ENCODE assay signal across 33 cellular contexts in genomic region chr12:113254298-113254697, GRCh38.
"Had no signal": no experiment of that assay in that cellular context is flagged by ENCODE, and none has a peak within 500 bp of the region (broad histone marks: within the 10 kb centered on the region; RNA-seq: fewer than 3 reads in every experiment).

No MANE protein-coding gene starts in this region.

- H3K27me3 Mint-ChIP-seq: activated B cell treated with CpG ODN at 0.5 μM for 24 hours; activated CD4-positive, alpha-beta memory T cell treated with anti-CD3 and anti-CD28 coated beads for 36 hours; activated CD4-positive, alpha-beta T cell treated with anti-CD3 and anti-CD28 coated beads, Interleukin-2, amount 10 ng/mL, durations not matched to agents 24 days and 14 days; activated CD8-positive, alpha-beta T cell treated with anti-CD3 and anti-CD28 coated beads for 36 hours; activated naive CD8-positive, alpha-beta T cell treated with anti-CD3 and anti-CD28 coated beads for 36 hours; activated T-helper 17 cell treated with anti-CD3 and anti-CD28 coated beads, Interleukin-2, amount 50 U/mL, for 72 hours; T-cell had no signal

- FAIRE-seq: TTC549 had no signal

- H3K4me3 ChIP-seq: adrenal gland, body of pancreas, breast epithelium had no signal

- H3K27me3 ChIP-seq: adrenal gland, body of pancreas, brain microvascular endothelial cell, breast epithelium had no signal

- H3K36me3 ChIP-seq: brain microvascular endothelial cell, breast epithelium had no signal

- ATAC-seq: activated CD8-positive, alpha-beta T cell treated with anti-CD3 and anti-CD28 coated beads for 36 hours; activated naive CD4-positive, alpha-beta T cell treated with anti-CD3 and anti-CD28 coated beads, Interleukin-2, amount 50 U/mL, for 72 hours; activated T-cell treated with anti-CD3 and anti-CD28 coated beads, Interleukin-2, amount 50 U/mL, for 4 hours; activated T-cell treated with anti-CD3 and anti-CD28 coated beads, Interleukin-2, amount 50 U/mL, for 72 hours; activated T-helper 17 cell treated with anti-CD3 and anti-CD28 coated beads, Interleukin-2, amount 50 U/mL, for 72 hours; body of pancreas; T-cell had no signal

- H3K4me3 Mint-ChIP-seq: activated B cell treated with CpG ODN at 0.5 μM for 24 hours; activated CD4-positive, alpha-beta memory T cell treated with anti-CD3 and anti-CD28 coated beads for 36 hours; activated CD4-positive, alpha-beta T cell treated with anti-CD3 and anti-CD28 coated beads, Interleukin-2, amount 10 ng/mL, durations not matched to agents 24 days and 14 days; activated CD8-positive, alpha-beta T cell treated with anti-CD3 and anti-CD28 coated beads for 36 hours; activated naive CD4-positive, alpha-beta T cell treated with anti-CD3 and anti-CD28 coated beads for 36 hours; activated naive CD8-positive, alpha-beta T cell treated with anti-CD3 and anti-CD28 coated beads for 36 hours; activated T-cell treated with anti-CD3 and anti-CD28 coated beads, Interleukin-2, amount 50 U/mL, for 4 hours; activated T-cell treated with anti-CD3 and anti-CD28 coated beads, Interleukin-2, amount 50 U/mL, for 72 hours; activated T-helper 1 cell treated with anti-CD3 and anti-CD28 coated beads, Interleukin-12 subunit alpha, Interleukin-12 subunit beta, Interleukin-2, Interleukin-4 antibody, amounts not matched to agents 30 ng/mL and 10 ng/mL and 1 ng/mL, durations not matched to agents 14 hours and 24 hours and 36 hours; activated T-helper 17 cell treated with anti-CD3 and anti-CD28 coated beads, Interleukin-2, amount 50 U/mL, for 72 hours; T-cell; T-helper 2 cell treated with Interferon-gamma antibody and Interleukin-4, amounts not matched to agents 5 μg/mL and 100 μg/mL, for 36 hours had no signal

- H3K27ac ChIP-seq: brain microvascular endothelial cell, breast epithelium had no signal

- DNase-seq: activated B cell treated with CpG ODN at 0.5 μM for 24 hours; activated CD4-positive, alpha-beta memory T cell treated with anti-CD3 and anti-CD28 coated beads for 36 hours; activated CD4-positive, alpha-beta T cell treated with anti-CD3 and anti-CD28 coated beads for 4 hours; activated CD4-positive, alpha-beta T cell treated with anti-CD3 and anti-CD28 coated beads, Interleukin-2, amount 10 ng/mL, durations not matched to agents 24 days and 14 days; activated CD4-positive, alpha-beta T cell treated with anti-CD3 and anti-CD28 coated beads, Interleukin-2, amount 50 U/mL, for 1 hour; activated CD4-positive, alpha-beta T cell treated with anti-CD3 and anti-CD28 coated beads, Interleukin-2, amount 50 U/mL, for 4 hours; activated CD4-positive, CD25-positive, alpha-beta regulatory T cell treated with anti-CD3 and anti-CD28 coated beads, Interleukin-2, amount 50 U/mL, for 72 hours; activated CD8-positive, alpha-beta memory T cell treated with anti-CD3 and anti-CD28 coated beads, Interleukin-2, amount 50 U/mL, for 4 hours; activated CD8-positive, alpha-beta T cell treated with anti-CD3 and anti-CD28 coated beads for 36 hours; activated effector memory CD4-positive, alpha-beta T cell treated with anti-CD3 and anti-CD28 coated beads, Interleukin-2, amount 50 U/mL, for 16 hours; activated gamma-delta T cell treated with Interleukin-2 at 50 U/mL for 16 hours; activated naive CD4-positive, alpha-beta T cell; activated naive CD4-positive, alpha-beta T cell treated with anti-CD3 and anti-CD28 coated beads for 36 hours; activated naive CD4-positive, alpha-beta T cell treated with anti-CD3 and anti-CD28 coated beads, Interleukin-2, amount 50 U/mL, for 16 hours; activated naive CD8-positive, alpha-beta T cell treated with anti-CD3 and anti-CD28 coated beads for 36 hours; activated T-cell treated with anti-CD3 and anti-CD28 coated beads for 4 hours; activated T-cell treated with anti-CD3 and anti-CD28 coated beads, Interleukin-2, amount 50 U/mL, for 1 hour; activated T-cell treated with anti-CD3 and anti-CD28 coated beads, Interleukin-2, amount 50 U/mL, for 4 hours; activated T-cell treated with anti-CD3 and anti-CD28 coated beads, Interleukin-2, amount 50 U/mL, for 72 hours; adrenal gland; amniotic stem cell; body of pancreas; brain microvascular endothelial cell; central memory CD4-positive, alpha-beta T cell; T-cell; T-helper 2 cell; T-helper 9 cell had no signal

- H3K9me3 Mint-ChIP-seq: activated T-cell treated with anti-CD3 and anti-CD28 coated beads, Interleukin-2, amount 50 U/mL, for 72 hours; activated T-helper 17 cell treated with anti-CD3 and anti-CD28 coated beads, Interleukin-2, amount 50 U/mL, for 72 hours had no signal

- H3K4me1 ChIP-seq: breast epithelium had no signal

- H3K9me3 ChIP-seq: adrenal gland, body of pancreas had no signal

- H3K27ac Mint-ChIP-seq: activated B cell treated with CpG ODN at 0.5 μM for 24 hours; activated CD4-positive, alpha-beta memory T cell treated with anti-CD3 and anti-CD28 coated beads for 36 hours; activated CD4-positive, alpha-beta T cell treated with anti-CD3 and anti-CD28 coated beads, Interleukin-2, amount 10 ng/mL, durations not matched to agents 24 days and 14 days; activated CD8-positive, alpha-beta T cell treated with anti-CD3 and anti-CD28 coated beads for 36 hours; activated naive CD4-positive, alpha-beta T cell treated with anti-CD3 and anti-CD28 coated beads for 36 hours; activated naive CD4-positive, alpha-beta T cell treated with anti-CD3 and anti-CD28 coated beads, Interleukin-2, amount 50 U/mL, for 72 hours; activated naive CD8-positive, alpha-beta T cell treated with anti-CD3 and anti-CD28 coated beads for 36 hours; activated T-cell treated with anti-CD3 and anti-CD28 coated beads, Interleukin-2, amount 50 U/mL, for 72 hours; activated T-helper 1 cell treated with anti-CD3 and anti-CD28 coated beads, Interleukin-12 subunit alpha, Interleukin-12 subunit beta, Interleukin-2, Interleukin-4 antibody, amounts not matched to agents 30 ng/mL and 10 ng/mL and 1 ng/mL, durations not matched to agents 14 hours and 24 hours and 36 hours; activated T-helper 17 cell treated with anti-CD3 and anti-CD28 coated beads, Interleukin-2, amount 50 U/mL, for 72 hours; T-helper 2 cell treated with Interferon-gamma antibody and Interleukin-4, amounts not matched to agents 5 μg/mL and 100 μg/mL, for 36 hours had no signal
